18 cellular contexts compared by ENCODE assay signal in the genomic region with DNA sequence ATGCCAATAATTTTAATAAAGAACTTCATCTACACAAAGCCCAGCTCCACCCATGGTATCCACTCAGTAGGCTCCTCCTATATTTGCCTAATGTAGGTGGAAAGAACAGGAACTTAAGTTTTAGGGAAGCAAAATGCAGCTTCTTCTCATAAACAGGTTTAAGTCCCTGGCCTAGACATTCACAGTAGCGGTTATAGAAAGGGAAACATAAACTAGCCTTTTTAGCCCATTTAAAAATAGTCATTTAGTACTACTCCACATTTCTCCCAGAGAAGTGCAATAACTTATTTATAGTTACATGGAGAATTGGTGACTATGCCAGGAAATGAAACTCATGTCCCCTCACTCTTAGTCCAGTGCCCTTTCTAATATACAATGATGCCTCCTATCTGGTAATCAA. TPM values are rescaled to one million over a fixed set of nuclear protein-coding genes. Genes with fewer than 3 reads are reported as not detected.
DNase-seq lines count a peak whose midpoint lies in the region; ATAC-seq and TF ChIP-seq lines count a peak whose summit lies in the region.
"Had no signal": no experiment of that assay in that cellular context is flagged by ENCODE, and none has a peak within 500 bp of the region (broad histone marks: within the 10 kb centered on the region; RNA-seq: fewer than 3 reads in every experiment).

No MANE protein-coding gene starts in this region.

- H3K36me3 Mint-ChIP-seq in HFFc6 (ENCODE audit: low read depth) = peaks cover 18% of the 10 kb centered on the region

- H3K9ac ChIP-seq in skeletal muscle tissue (ENCODE audit: low read depth in 1 of 3, low read length in 3 of 3) = no peak overlapping the region
- H3K9ac ChIP-seq: BLaER1 had no signal

- no peaks in the 10 kb centered on the region for H3K9me3 ChIP-seq in skeletal muscle tissue (ENCODE audit: control insufficient read depth in 3 of 3, low read length in 3 of 3)
- H3K9me3 ChIP-seq: BLaER1 had no signal

- DNase-seq in HFFc6 = no peak
- peak; percentile 27 for DNase-seq in NOMO-1 treated with dmso at 0.1 percent for 144 hours (lab: John Stamatoyannopoulos, UW; ENCODE audit: unreplicated experiment)
- no peak for DNase-seq in GM20000 (ENCODE audit: low spot score)
- no peak for DNase-seq in caudate nucleus (lab: John Stamatoyannopoulos, UW)
- DNase-seq in activated CD4-positive, alpha-beta T cell treated with anti-CD3 and anti-CD28 coated beads, Interleukin-2, amount 50 U/mL, for 48 hours = no peak
- DNase-seq: activated B cell treated with CpG ODN at 0.5 μM for 24 hours; activated naive CD4-positive, alpha-beta T cell; DMS79; effector CD4-positive, alpha-beta T cell; IMR-90; mesendoderm; NCI-H1436; NCI-H446; stimulated activated naive B cell treated with anti-CD40 and anti-IgM and Interleukin-4, amounts not matched to agents 10 μg/mL and 1 μg/mL and 100 μg/mL, for 72 hours had no signal

- H3K4me1 Mint-ChIP-seq in HFFc6 (ENCODE audit: low read depth) = peaks cover 5% of the 10 kb centered on the region; the same call in 1 of the 2 replicates
- H3K4me1 Mint-ChIP-seq: activated B cell treated with CpG ODN at 0.5 μM for 24 hours had no signal

- H3K27ac Mint-ChIP-seq in HFFc6 = peak overlapping the region; percentile 18; the same call in 1 of the 2 replicates
- H3K27ac Mint-ChIP-seq: activated B cell treated with CpG ODN at 0.5 μM for 24 hours; stimulated activated naive B cell treated with anti-CD40 and anti-IgM and Interleukin-4, amounts not matched to agents 10 μg/mL and 1 μg/mL and 100 μg/mL, for 72 hours had no signal

- no peaks in the 10 kb centered on the region for H3K27me3 ChIP-seq in skeletal muscle tissue (ENCODE audit: control insufficient read depth in 3 of 3, insufficient read depth in 3 of 3, low read length in 3 of 3)
- H3K27me3 ChIP-seq: BLaER1 had no signal

- peaks cover 0 to 10% (median 4%) of the 10 kb centered on the region in 3 donors for H3K36me3 ChIP-seq in skeletal muscle tissue (ENCODE audit: control insufficient read depth in 3 of 3, insufficient read depth in 3 of 3, low read length in 3 of 3)

- peaks cover 4 to 14% (median 8%) of the 10 kb centered on the region in 3 donors for H3K4me1 ChIP-seq in skeletal muscle tissue (ENCODE audit: control insufficient read depth in 3 of 3, insufficient read depth in 3 of 3, low read length in 3 of 3)
- H3K4me1 ChIP-seq: BLaER1 had no signal

- H3K4me3 Mint-ChIP-seq in HFFc6 = no peak overlapping the region
- H3K4me3 Mint-ChIP-seq: activated B cell treated with CpG ODN at 0.5 μM for 24 hours; stimulated activated naive B cell treated with anti-CD40 and anti-IgM and Interleukin-4, amounts not matched to agents 10 μg/mL and 1 μg/mL and 100 μg/mL, for 72 hours had no signal

- no peak for TF ChIP-seq CTCF in HFFc6 (IDR thresholded peaks at IDR 0.05)
- no peak for TF ChIP-seq CTCF in GM20000 (IDR thresholded peaks at IDR 0.05; ENCODE audit: extremely low read depth, missing control alignments)

- peak overlapping the region; percentile 7 for H3K27ac ChIP-seq in skeletal muscle tissue (ENCODE audit: low read depth, low read length)
- no peak overlapping the region for H3K27ac ChIP-seq in caudate nucleus (ENCODE audit: low read depth, low read length)
- H3K27ac ChIP-seq: BLaER1 had no signal

- no peaks in the 10 kb centered on the region for H3K27me3 Mint-ChIP-seq in HFFc6 (ENCODE audit: insufficient read depth)
- H3K27me3 Mint-ChIP-seq: activated B cell treated with CpG ODN at 0.5 μM for 24 hours; stimulated activated naive B cell treated with anti-CD40 and anti-IgM and Interleukin-4, amounts not matched to agents 10 μg/mL and 1 μg/mL and 100 μg/mL, for 72 hours had no signal

- no peaks in the 10 kb centered on the region for H3K9me3 Mint-ChIP-seq in HFFc6
- H3K9me3 Mint-ChIP-seq: activated B cell treated with CpG ODN at 0.5 μM for 24 hours; stimulated activated naive B cell treated with anti-CD40 and anti-IgM and Interleukin-4, amounts not matched to agents 10 μg/mL and 1 μg/mL and 100 μg/mL, for 72 hours had no signal

- no peak overlapping the region for H3K4me3 ChIP-seq in skeletal muscle tissue (ENCODE audit: low read length in 3 of 3)
- H3K4me3 ChIP-seq: BLaER1 had no signal

- ATAC-seq in esophagus mucosa (peak; percentile 18), GM21367 (IDR thresholded peaks at IDR 0.05; ENCODE audit: unreplicated experiment) (no peak)
- ATAC-seq: stimulated activated naive B cell treated with anti-CD40 and anti-IgM and Interleukin-4, amounts not matched to agents 10 μg/mL and 1 μg/mL and 100 μg/mL, for 72 hours had no signal

RNA-seq across cellular contexts. Expression of a gene that starts 56.6 kb away (rescaled TPM):
- total RNA-seq in HFFc6 (2021; fragmentation: NEBNext Ultra II Directional; extraction: Animal tissue kit (Norgen Biotek cat#: 25700)) = 10 to 100 TPM in 1 of 6 experiments, 1 to 10 TPM in 5; 6.5 to 11.8 (median 7.5) TPM
- total RNA-seq in esophagus mucosa (11.4 TPM), skeletal muscle tissue (3.1 TPM)

RNA-seq across cellular contexts. Expression of a gene that starts 58.7 kb away (rescaled TPM):
- total RNA-seq in HFFc6 (2021; fragmentation: NEBNext Ultra II Directional; extraction: Animal tissue kit (Norgen Biotek cat#: 25700)) = 10 to 100 TPM; 11.5 to 15.2 (median 13.4) TPM
- total RNA-seq in esophagus mucosa (11.9 TPM), skeletal muscle tissue (12.0 TPM)
